Comparison of ENCODE assay signal across 8 cellular contexts in genomic region chr10:74190494-74190893, GRCh38. TPM values are rescaled to one million over a fixed set of nuclear protein-coding genes. Genes with fewer than 3 reads are reported as not detected.
DNase-seq lines count a peak whose midpoint lies in the region; ATAC-seq and TF ChIP-seq lines count a peak whose summit lies in the region.

No MANE protein-coding gene starts in this region.

- DNase-seq in activated CD4-positive, alpha-beta T cell treated with anti-CD3 and anti-CD28 coated beads, Interleukin-2, amount 10 ng/mL, durations not matched to agents 7 days and 5 days: no peak
- DNase-seq in activated CD4-positive, alpha-beta T cell treated with anti-CD3 and anti-CD28 coated beads, Interleukin-2, amount 50 U/mL, for 4 hours: no peak
- DNase-seq in foreskin keratinocyte (no peak), suprapubic skin (ENCODE audit: low spot score in 2 of 2) (no peak), RKO (ENCODE audit: low spot score) (no peak), NCI-H524 (lab: John Stamatoyannopoulos, UW) (no peak)
- DNase-seq in activated CD4-positive, alpha-beta T cell treated with anti-CD3 and anti-CD28 coated beads, Interleukin-2, amount 50 U/mL, for 48 hours: no peak

- H3K27ac ChIP-seq in foreskin keratinocyte (peak overlapping the region; percentile 83), suprapubic skin (peak overlapping the region; percentile 84)

- TF ChIP-seq POLR2A in suprapubic skin (IDR thresholded peaks at IDR 0.05): no peak

- H3K27me3 ChIP-seq in foreskin keratinocyte (no peaks in the 10 kb centered on the region), suprapubic skin (no peaks in the 10 kb centered on the region)

- peaks cover 15% of the 10 kb centered on the region for H3K36me3 Mint-ChIP-seq in activated CD4-positive, alpha-beta T cell treated with anti-CD3 and anti-CD28 coated beads, Interleukin-2, amount 10 ng/mL, durations not matched to agents 7 days and 5 days (ENCODE audit: low read depth)

- no peaks in the 10 kb centered on the region for H3K9me3 Mint-ChIP-seq in activated CD4-positive, alpha-beta T cell treated with anti-CD3 and anti-CD28 coated beads, Interleukin-2, amount 10 ng/mL, durations not matched to agents 7 days and 5 days

- no peaks in the 10 kb centered on the region for H3K9me3 ChIP-seq in suprapubic skin

- H3K4me3 ChIP-seq in suprapubic skin: peak overlapping the region; percentile 24

- no peak for TF ChIP-seq EP300 in suprapubic skin (IDR thresholded peaks at IDR 0.05)

- H3K36me3 ChIP-seq in suprapubic skin: no peaks in the 10 kb centered on the region

- POLR2A ChIA-PET in activated CD4-positive, alpha-beta T cell treated with anti-CD3 and anti-CD28 coated beads, Interleukin-2, amount 10 ng/mL, durations not matched to agents 7 days and 5 days (lab: Charles Lee): interaction anchor here (0.6 to 0.9 kb wide), 2 partner anchors 14 to 30 kb away, joined by 4 read pairs; no protein-coding TSS in a partner anchor

- no peak for TF ChIP-seq CTCF in foreskin keratinocyte (conservative IDR thresholded peaks at IDR 0.05)
- TF ChIP-seq CTCF in suprapubic skin (IDR thresholded peaks at IDR 0.05): no peak

- peaks cover 61% of the 10 kb centered on the region for H3K4me1 Mint-ChIP-seq in activated CD4-positive, alpha-beta T cell treated with anti-CD3 and anti-CD28 coated beads, Interleukin-2, amount 10 ng/mL, durations not matched to agents 7 days and 5 days

- H3K27ac Mint-ChIP-seq in activated CD4-positive, alpha-beta T cell treated with anti-CD3 and anti-CD28 coated beads, Interleukin-2, amount 10 ng/mL, durations not matched to agents 7 days and 5 days: peak overlapping the region; percentile 98

- ATAC-seq in SK-N-SH treated with all-trans-retinoic acid at 6 μM for 48 hours: peak; percentile 64
- peak; percentile 8 for ATAC-seq in foreskin keratinocyte

- CTCF ChIA-PET in activated CD4-positive, alpha-beta T cell treated with anti-CD3 and anti-CD28 coated beads, Interleukin-2, amount 10 ng/mL, durations not matched to agents 7 days and 5 days (lab: Charles Lee): interaction anchor here (1.1 to 1.9 kb wide), 4 partner anchors 13 to 1019 kb away, joined by 4 to 6 read pairs (median 4); partner anchors contain the start of gene VDAC2

- H3K4me3 Mint-ChIP-seq in activated CD4-positive, alpha-beta T cell treated with anti-CD3 and anti-CD28 coated beads, Interleukin-2, amount 10 ng/mL, durations not matched to agents 7 days and 5 days: peak overlapping the region; percentile 47

- peaks cover 69% of the 10 kb centered on the region for H3K4me1 ChIP-seq in foreskin keratinocyte
- peaks cover 63% of the 10 kb centered on the region for H3K4me1 ChIP-seq in suprapubic skin

- H3K27me3 Mint-ChIP-seq in activated CD4-positive, alpha-beta T cell treated with anti-CD3 and anti-CD28 coated beads, Interleukin-2, amount 10 ng/mL, durations not matched to agents 7 days and 5 days: no peaks in the 10 kb centered on the region

TF ChIP-seq in SK-N-SH treated with all-trans-retinoic acid at 6 μM for 48 hours, 23 proteins besides CTCF, POLR2A, EP300 and RAD21:
- no peak for TF ChIP-seq BACH2 (CRISPR knock-in tag; IDR thresholded peaks at IDR 0.05; ENCODE audit: borderline replicate concordance)
- no peak for TF ChIP-seq ZFP30 (CRISPR knock-in tag; IDR thresholded peaks at IDR 0.05)
- no peak for TF ChIP-seq ZNF70 (CRISPR knock-in tag; IDR thresholded peaks at IDR 0.05)
- no peak for TF ChIP-seq SNAI2 (CRISPR knock-in tag; IDR thresholded peaks at IDR 0.05)

RNA-seq across cellular contexts. Expression of gene ADK, which starts 39.5 kb away (rescaled TPM):
- total RNA-seq in activated CD4-positive, alpha-beta T cell treated with anti-CD3 and anti-CD28 coated beads, Interleukin-2, amount 10 ng/mL, durations not matched to agents 7 days and 5 days: 10 to 100 TPM; 36.8 to 38.5 TPM
- total RNA-seq in foreskin keratinocyte (96.5 and 111 TPM in 2 replicates), suprapubic skin (10 to 100 TPM; 33.0 to 57.3 (median 48.0) TPM)
- polyA plus RNA-seq in foreskin keratinocyte: 109 and 114 TPM in 2 replicates

RNA-seq across cellular contexts. Expression of gene AP3M1, which starts 39.9 kb away (rescaled TPM):
- total RNA-seq in activated CD4-positive, alpha-beta T cell treated with anti-CD3 and anti-CD28 coated beads, Interleukin-2, amount 10 ng/mL, durations not matched to agents 7 days and 5 days: 10 to 100 TPM; 42.0 to 50.5 TPM
- total RNA-seq in foreskin keratinocyte (31.8 and 33.6 TPM in 2 replicates), suprapubic skin (10 to 100 TPM; 19.7 to 24.7 (median 21.1) TPM)
- polyA plus RNA-seq in foreskin keratinocyte: 11.4 and 13.5 TPM in 2 replicates
